In genomic region chr7:52719677-52720076, GRCh38 we compare ENCODE assay signal across 30 cellular contexts.
DNase-seq lines count a peak whose midpoint lies in the region; ATAC-seq and TF ChIP-seq lines count a peak whose summit lies in the region.
"Had no signal": no experiment of that assay in that cellular context is flagged by ENCODE, and none has a peak within 500 bp of the region (broad histone marks: within the 10 kb centered on the region; RNA-seq: fewer than 3 reads in every experiment).

No MANE protein-coding gene starts in this region.

- no peaks in the 10 kb centered on the region for H3K9me2 ChIP-seq in MM.1S (replicated peaks; ENCODE audit: insufficient read depth, low read length)

- no peak for ATAC-seq in upper lobe of left lung (ENCODE audit: low FRiP score in 2 of 2)
- ATAC-seq: effector memory CD8-positive, alpha-beta T cell; gastroesophageal sphincter; naive thymus-derived CD8-positive, alpha-beta T cell had no signal

- 19 to 23% methylated on average over 3 of the region's 3 CpGs for WGBS in upper lobe of left lung, 2 donors

- peaks cover 8% of the 10 kb centered on the region; the same call in 1 of the 2 replicates for H3F3A ChIP-seq in MM.1S (ENCODE audit: insufficient read depth, low read length)

- TF ChIP-seq CTCF in MM.1S (IDR thresholded peaks at IDR 0.05; ENCODE audit: low read length) (no peak), astrocyte of the spinal cord (IDR thresholded peaks at IDR 0.05; ENCODE audit: low read depth, low read length) (no peak), upper lobe of left lung (IDR thresholded peaks at IDR 0.05) (no peak)

- H3K27ac ChIP-seq in MM.1S (ENCODE audit: low read length) (peak overlapping the region; percentile 63), upper lobe of left lung (no peak overlapping the region)
- H3K27ac ChIP-seq: adrenal gland, BLaER1, coronary artery, esophagus muscularis mucosa, gastroesophageal sphincter, left ventricle myocardium inferior, spleen, testis, uterus had no signal

- H3K9ac ChIP-seq in MM.1S (ENCODE audit: low read length) = peak overlapping the region; percentile 3; the same call in 1 of the 2 replicates
- H3K9ac ChIP-seq: BLaER1 had no signal

- TF ChIP-seq EP300 in upper lobe of left lung (IDR thresholded peaks at IDR 0.05) = no peak

- H3K27me3 ChIP-seq in MM.1S (replicated peaks; ENCODE audit: insufficient read depth, low read length) = no peaks in the 10 kb centered on the region
- H3K27me3 ChIP-seq in upper lobe of left lung = no peaks in the 10 kb centered on the region
- H3K27me3 ChIP-seq: adrenal gland, BLaER1, esophagus muscularis mucosa, gastroesophageal sphincter, MG63, spleen, testis, uterus had no signal

- peak overlapping the region; percentile 4 for H2AFZ ChIP-seq in MM.1S (ENCODE audit: low read length)

- peaks cover 11% of the 10 kb centered on the region; the same call in 1 of the 2 replicates for H3K4me1 ChIP-seq in MM.1S (ENCODE audit: low read length)
- H3K4me1 ChIP-seq in upper lobe of left lung = peaks cover 0 to 4% (median 1%) of the 10 kb centered on the region in 4 donors
- H3K4me1 ChIP-seq: adrenal gland, BLaER1, Caco-2, esophagus muscularis mucosa, gastroesophageal sphincter, left ventricle myocardium inferior, spleen, uterus had no signal

- H3K4me3 ChIP-seq in MM.1S (ENCODE audit: low read length) = no peak overlapping the region
- no peak overlapping the region for H3K4me3 ChIP-seq in astrocyte of the spinal cord (ENCODE audit: low read depth, low read length)
- no peak overlapping the region for H3K4me3 ChIP-seq in upper lobe of left lung
- H3K4me3 ChIP-seq: adrenal gland, BLaER1, coronary artery, esophagus muscularis mucosa, gastroesophageal sphincter, left ventricle myocardium inferior, MG63, spleen, testis, uterus had no signal

- TF ChIP-seq POLR2A in upper lobe of left lung (IDR thresholded peaks at IDR 0.05) = no peak

- H3K4me2 ChIP-seq in MM.1S (ENCODE audit: low read depth, low read length) = peak overlapping the region; percentile 10; the same call in 1 of the 2 replicates
- H3K4me2 ChIP-seq: BLaER1 had no signal

- H3K9me3 ChIP-seq in MM.1S (replicated peaks; ENCODE audit: insufficient read depth, low read length) (no peaks in the 10 kb centered on the region), upper lobe of left lung (no peaks in the 10 kb centered on the region)
- H3K9me3 ChIP-seq: adrenal gland, BLaER1, Caco-2, esophagus muscularis mucosa, gastroesophageal sphincter, left ventricle myocardium inferior, MG63, testis, uterus had no signal

- no peaks in the 10 kb centered on the region for H4K20me1 ChIP-seq in MM.1S (ENCODE audit: insufficient read depth, low read length)
- H4K20me1 ChIP-seq: BLaER1 had no signal

- in situ Hi-C loops in Caki2 (cut with HindIII; ENCODE audit: low pct_unique_long_range_greater_than_20kb, low sequenced_read_pairs) = no loop called here
- in situ Hi-C loops in astrocyte of the spinal cord (cut with HindIII; ENCODE audit: low sequenced_read_pairs) = no loop called here

- DNase-seq in Caki2 (ENCODE audit: low read depth) (peak; percentile 35), MM.1S (peak; percentile 83), NCI-H510A (lab: John Stamatoyannopoulos, UW) (peak; percentile 69), astrocyte of the spinal cord (ENCODE audit: low read depth, low spot score) (peak; percentile 25), D341Med (ENCODE audit: low spot score) (no peak), NCI-H526 treated with DMSO at 0.1 percent for 48 hours (lab: John Stamatoyannopoulos, UW) (no peak), upper lobe of left lung (no peak), NCI-H446 (lab: John Stamatoyannopoulos, UW) (no peak)
- DNase-seq: activated CD4-positive, alpha-beta T cell treated with anti-CD3 and anti-CD28 coated beads, Interleukin-2, amount 10 ng/mL, durations not matched to agents 24 days and 14 days; activated naive CD4-positive, alpha-beta T cell; activated T-cell treated with anti-CD3 and anti-CD28 coated beads, Interleukin-2, amount 50 U/mL, for 48 hours; adrenal gland; Caco-2; effector memory CD8-positive, alpha-beta T cell; hippocampal formation; immature natural killer cell; left ventricle myocardium inferior; MG63; midbrain; naive thymus-derived CD8-positive, alpha-beta T cell; NCI-H2227 treated with DMSO at 0.1 percent for 48 hours; spleen; stimulated activated CD4-positive, alpha-beta T cell treated with anti-CD3 and anti-CD28 coated beads, Interleukin-4, amount 100 ng/mL, for 24 hours; stimulated activated naive CD4-positive, alpha-beta T cell; testis; uterus had no signal

- H3K36me3 ChIP-seq in MM.1S (replicated peaks; ENCODE audit: insufficient read depth, low read length) (no peaks in the 10 kb centered on the region), upper lobe of left lung (no peaks in the 10 kb centered on the region)
- H3K36me3 ChIP-seq: adrenal gland, BLaER1, esophagus muscularis mucosa, gastroesophageal sphincter, left ventricle myocardium inferior, MG63, spleen, uterus had no signal

- no peaks in the 10 kb centered on the region for H3K79me2 ChIP-seq in MM.1S (ENCODE audit: low read length)

Comparison
In these comparisons a context has a peak if more than half of its experiments do, and no peak if none do; other contexts are left out.
1. DNase-seq: peak in Caki2 (single experiment), MM.1S (single experiment), NCI-H510A (single experiment) and astrocyte of the spinal cord (single experiment); none in D341Med (single experiment), NCI-H526 treated with DMSO at 0.1 percent for 48 hours (single experiment), upper lobe of left lung (0 of 2) and NCI-H446 (0 of 2).